Comparison of ENCODE assay signal across 1 cellular context in genomic region chrX:153648358-153649177, GRCh38.
A peak's percentile ranks its signal among the peaks of the same experiment; 100 is the strongest.
TF ChIP-seq lines count a peak whose summit lies in the region.

No MANE protein-coding gene starts in this region.

TF ChIP-seq in endothelial cell of umbilical vein, 7 proteins besides CTCF, POLR2A, EP300 and RAD21:
- TF ChIP-seq EZH2 (IDR thresholded peaks at IDR 0.05; ENCODE audit: borderline replicate concordance, low read depth, low read length, severe bottlenecking) (peak; percentile 34), MAX (IDR thresholded peaks at IDR 0.05; ENCODE audit: insufficient read depth, insufficient read length) (no peak)
